In genomic region chr7:55130079-55130476, GRCh38 we compare ENCODE assay signal across 8 cellular contexts.
DNase-seq lines count a peak whose midpoint lies in the region; ATAC-seq and TF ChIP-seq lines count a peak whose summit lies in the region.

No MANE protein-coding gene starts in this region.

- H2AFZ ChIP-seq in neural progenitor cell (replicated peaks) = no peak overlapping the region

- H3K9me3 Mint-ChIP-seq in neural progenitor cell = peaks cover 4% of the 10 kb centered on the region

- H3K9ac ChIP-seq in BLaER1 treated with 17β-estradiol and CSF1 and Interleukin-3, amounts not matched to agents 10 nM and 100 nM = no peak overlapping the region
- H3K9ac ChIP-seq in neural progenitor cell = no peak overlapping the region

- no peak overlapping the region for H3K4me3 Mint-ChIP-seq in neural progenitor cell

- CTCF ChIA-PET in Panc1 (lab: Charles Lee) = interaction anchor here (0.6 kb wide), 1 partner anchor 9 kb away, joined by 3 read pairs; no protein-coding TSS in a partner anchor

- POLR2A ChIA-PET in Panc1 (lab: Charles Lee) = interaction anchor here (0.9 to 1.5 kb wide), 3 partner anchors 44 to 63 kb away, joined by 3 to 5 read pairs (median 3); no protein-coding TSS in a partner anchor

- DNase-seq in Panc1 (ENCODE audit: low read depth, low spot score) (no peak), fibroblast of gingiva (ENCODE audit: low read depth) (peak; percentile 47), neural progenitor cell (ENCODE audit: low spot score) (peak; percentile 34), cortex of kidney (lab: John Stamatoyannopoulos, UW) (no peak), T-helper 9 cell (no peak), AG20443 (ENCODE audit: low spot score) (no peak)
- DNase-seq in stimulated activated naive CD8-positive, alpha-beta T cell treated with anti-CD3 and anti-CD28 coated beads, Interleukin-15, Interleukin-2, amounts not matched to agents 100 U/mL and 50 U/mL, for 24 hours = no peak

- intact Hi-C loops in Panc1 (cut with micrococcal nuclease; ENCODE audit: unreplicated experiment) = loop anchor here (5.0 to 10.0 kb wide), 3 partner anchors 53 to 355 kb away; no protein-coding TSS in a partner anchor

- H3K4me1 Mint-ChIP-seq in neural progenitor cell = peaks cover 65% of the 10 kb centered on the region

- H3K4me3 ChIP-seq in BLaER1 treated with 17β-estradiol and CSF1 and Interleukin-3, amounts not matched to agents 10 nM and 100 nM = no peak overlapping the region
- H3K4me3 ChIP-seq in Panc1 (ENCODE audit: low read depth in 2 of 2, low read length in 2 of 2) (peak overlapping the region in 1 of 2 experiments; percentile 17; a peak in 1 of 4 replicates), neural progenitor cell (no peak overlapping the region)

- peaks cover 15% of the 10 kb centered on the region for H3F3A ChIP-seq in neural progenitor cell (ENCODE audit: low read depth)

- peaks cover 5% of the 10 kb centered on the region for H3K27me3 Mint-ChIP-seq in neural progenitor cell (ENCODE audit: insufficient read depth, low read depth)

- no peak; the same call in 1 of the 2 replicates for ATAC-seq in Panc1
- ATAC-seq in stimulated activated naive CD8-positive, alpha-beta T cell treated with anti-CD3 and anti-CD28 coated beads, Interleukin-15, Interleukin-2, amounts not matched to agents 100 U/mL and 50 U/mL, for 24 hours = no peak

- H3K4me2 ChIP-seq in BLaER1 treated with 17β-estradiol and CSF1 and Interleukin-3, amounts not matched to agents 10 nM and 100 nM = peak overlapping the region; percentile 25 to 69 (median 55); a peak in 21 of 22 replicates
- H3K4me2 ChIP-seq in neural progenitor cell = peak overlapping the region; percentile 22

- H3K27ac Mint-ChIP-seq in neural progenitor cell = peak overlapping the region; percentile 76

- H3K9me3 ChIP-seq in BLaER1 treated with 17β-estradiol and CSF1 and Interleukin-3, amounts not matched to agents 10 nM and 100 nM (replicated peaks in 1 of 11) = no peaks in the 10 kb centered on the region
- H3K9me3 ChIP-seq in Panc1 (ENCODE audit: control insufficient read depth, insufficient read depth, low read depth, low read length) (peaks cover 6% of the 10 kb centered on the region; the same call in 1 of the 2 replicates), neural progenitor cell (ENCODE audit: low read depth) (no peaks in the 10 kb centered on the region)

- no TSS peak for BruUV-seq in Panc1 (replicated peaks; lab: Mats Ljungman, UMichigan)

- peaks cover 0 to 14% (median 0%) of the 10 kb centered on the region in 11 experiments; a peak in 5 of 22 replicates for H3K27me3 ChIP-seq in BLaER1 treated with 17β-estradiol and CSF1 and Interleukin-3, amounts not matched to agents 10 nM and 100 nM
- H3K27me3 ChIP-seq in Panc1 (ENCODE audit: control insufficient read depth, insufficient read depth, low read length) = no peaks in the 10 kb centered on the region
- no peaks in the 10 kb centered on the region for H3K27me3 ChIP-seq in neural progenitor cell

- H3K79me2 ChIP-seq in neural progenitor cell (ENCODE audit: low read depth) = no peaks in the 10 kb centered on the region

- H4K20me1 ChIP-seq in BLaER1 treated with 17β-estradiol and CSF1 and Interleukin-3, amounts not matched to agents 10 nM and 100 nM = no peaks in the 10 kb centered on the region
- H4K20me1 ChIP-seq in neural progenitor cell (ENCODE audit: low read depth) = no peaks in the 10 kb centered on the region

- H3K36me3 ChIP-seq in BLaER1 treated with 17β-estradiol and CSF1 and Interleukin-3, amounts not matched to agents 10 nM and 100 nM = no peaks in the 10 kb centered on the region
- H3K36me3 ChIP-seq in Panc1 (ENCODE audit: control insufficient read depth, insufficient read depth, low read length) (peaks cover 2% of the 10 kb centered on the region; the same call in 1 of the 2 replicates), neural progenitor cell (no peaks in the 10 kb centered on the region)

- H3K27ac ChIP-seq in BLaER1 treated with 17β-estradiol and CSF1 and Interleukin-3, amounts not matched to agents 10 nM and 100 nM = no peak overlapping the region; a peak in 1 of 22 replicates
- H3K27ac ChIP-seq in Panc1 (ENCODE audit: low read length) = peak overlapping the region; percentile 99
- no peak overlapping the region for H3K27ac ChIP-seq in neural progenitor cell

- peaks cover 20 to 51% (median 25%) of the 10 kb centered on the region in 10 experiments for H3K4me1 ChIP-seq in BLaER1 treated with 17β-estradiol and CSF1 and Interleukin-3, amounts not matched to agents 10 nM and 100 nM
- peaks cover 97% of the 10 kb centered on the region for H3K4me1 ChIP-seq in Panc1 (ENCODE audit: control insufficient read depth, insufficient read depth, low read length)
- H3K4me1 ChIP-seq in neural progenitor cell = peaks cover 17% of the 10 kb centered on the region

- TF ChIP-seq CTCF in Panc1 (IDR thresholded peaks at IDR 0.05) (peak; percentile 43), neural progenitor cell (IDR thresholded peaks at IDR 0.05) (no peak)

- no peaks in the 10 kb centered on the region for H3K36me3 Mint-ChIP-seq in neural progenitor cell

- in situ Hi-C loops in Panc1 (cut with HindIII; ENCODE audit: low pct_unique_long_range_greater_than_20kb, low sequenced_read_pairs) = no loop called here

Comparison
In these comparisons a context has a peak if more than half of its experiments do, and no peak if none do; other contexts are left out.
1. DNase-seq: peak in fibroblast of gingiva (single experiment) and neural progenitor cell (single experiment); none in Panc1 (single experiment), cortex of kidney (single experiment), stimulated activated naive CD8-positive, alpha-beta T cell treated with anti-CD3 and anti-CD28 coated beads, Interleukin-15, Interleukin-2, amounts not matched to agents 100 U/mL and 50 U/mL, for 24 hours (single experiment), T-helper 9 cell (single experiment) and AG20443 (single experiment).